Comparison of ENCODE assay signal across 3 cellular contexts in the genomic region with DNA sequence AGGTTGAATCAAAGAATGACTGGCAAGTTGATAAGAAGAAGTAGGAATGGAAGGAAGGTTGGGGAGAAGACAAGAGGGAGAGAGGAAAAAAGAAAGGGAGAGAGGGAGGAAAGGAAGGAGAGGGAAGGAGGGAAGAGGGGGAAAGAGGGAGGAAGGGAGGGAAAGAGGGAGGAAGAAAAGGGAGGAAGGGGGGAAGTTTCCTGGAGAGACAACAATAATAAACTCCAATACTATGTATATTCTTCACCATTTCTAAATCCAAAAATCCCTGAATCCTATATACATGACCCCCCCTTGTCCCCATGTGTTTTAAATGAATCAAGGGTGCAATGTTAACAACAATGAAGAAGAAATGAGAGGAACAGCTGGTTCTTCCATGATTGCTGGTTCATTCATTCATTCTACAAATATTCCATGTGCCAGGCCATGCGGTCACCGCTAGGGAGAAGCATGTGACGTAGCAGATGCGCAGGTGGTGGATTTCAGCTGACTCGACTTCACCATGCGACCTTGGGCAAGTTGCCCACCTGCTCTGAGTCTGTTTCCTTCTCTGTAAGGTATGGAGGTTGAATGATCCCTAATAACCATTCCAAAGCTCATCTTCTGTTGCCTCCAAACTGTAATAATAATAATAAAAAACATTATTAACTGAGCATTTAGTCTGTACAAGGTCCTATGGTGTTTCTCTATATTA.
TF ChIP-seq lines count a peak whose summit lies in the region.

No MANE protein-coding gene starts in this region.

TF ChIP-seq in GM23338, 12 proteins besides CTCF, POLR2A, EP300 and RAD21:
- TF ChIP-seq ZNF331 (CRISPR knock-in tag; IDR thresholded peaks at IDR 0.05; ENCODE audit: low read depth) (no peak), ZNF114 (CRISPR knock-in tag; IDR thresholded peaks at IDR 0.05) (no peak), POLR2AphosphoS5 (IDR thresholded peaks at IDR 0.05; ENCODE audit: low read depth) (no peak), NANOG (IDR thresholded peaks at IDR 0.05; ENCODE audit: borderline replicate concordance) (no peak)

TF ChIP-seq in HEK293, 187 proteins besides CTCF, POLR2A, EP300 and RAD21:
- 0 out of 2 replicates have a peak, but pooled peaks have one; percentile 27 for TF ChIP-seq ZNF366 (tag by site-specific recombination; conservative IDR thresholded peaks at IDR 0.05)
- no peak for TF ChIP-seq ZNF248 (tag by site-specific recombination; IDR thresholded peaks at IDR 0.05)

TF ChIP-seq in K562, 482 proteins besides CTCF, POLR2A, EP300 and RAD21:
- TF ChIP-seq SMARCE1 (IDR thresholded peaks at IDR 0.05) (no peak), NUFIP1 (IDR thresholded peaks at IDR 0.05; ENCODE audit: partially characterized antibody) (no peak), HNRNPL (IDR thresholded peaks at IDR 0.05; ENCODE audit: low read depth, low read length) (no peak), ZNF263 (CRISPR knock-in tag; IDR thresholded peaks at IDR 0.05; ENCODE audit: borderline replicate concordance) (no peak), TCF3 (CRISPR knock-in tag; IDR thresholded peaks at IDR 0.05) (no peak), RAD51 (IDR thresholded peaks at IDR 0.05; ENCODE audit: borderline replicate concordance, low read depth) (no peak), PCBP2 (IDR thresholded peaks at IDR 0.05; ENCODE audit: low read depth, low read length, poor library complexity, severe bottlenecking) (peak; percentile 92), THRB (CRISPR knock-in tag; conservative IDR thresholded peaks at IDR 0.05) (no peak), PHTF2 (CRISPR knock-in tag; IDR thresholded peaks at IDR 0.05) (no peak), NCOA4 (IDR thresholded peaks at IDR 0.05; ENCODE audit: partially characterized antibody) (no peak), L3MBTL2 (IDR thresholded peaks at IDR 0.05) (no peak), ZNF311 (CRISPR knock-in tag; IDR thresholded peaks at IDR 0.05) (no peak), ZNF134 (CRISPR knock-in tag; conservative IDR thresholded peaks at IDR 0.05) (no peak), HNRNPK (IDR thresholded peaks at IDR 0.05; ENCODE audit: low read depth, low read length, poor library complexity, severe bottlenecking) (peak; percentile 46), PHF20 (IDR thresholded peaks at IDR 0.05; ENCODE audit: partially characterized antibody) (no peak), NFXL1 (CRISPR knock-in tag; IDR thresholded peaks at IDR 0.05) (no peak), SP2 (IDR thresholded peaks at IDR 0.05; ENCODE audit: extremely low read depth, low read depth, low read length, poor library complexity, severe bottlenecking) (no peak), KLF10 (CRISPR knock-in tag; IDR thresholded peaks at IDR 0.05) (no peak), GATAD2A (IDR thresholded peaks at IDR 0.05) (no peak), TSC22D4 (tag; IDR thresholded peaks at IDR 0.05) (no peak), PTRF (tag; IDR thresholded peaks at IDR 0.05) (no peak), NFIX (CRISPR knock-in tag; IDR thresholded peaks at IDR 0.05; ENCODE audit: low read depth) (no peak), TRIM24 (IDR thresholded peaks at IDR 0.05) (no peak), ZNF512 (tag; IDR thresholded peaks at IDR 0.05) (0 out of 2 replicates have a peak, but pooled peaks have one; percentile 28), ARID3A (IDR thresholded peaks at IDR 0.05; ENCODE audit: borderline replicate concordance, low read depth, low read length) (no peak), ZNF24 (IDR thresholded peaks at IDR 0.05) (0 out of 2 replicates have a peak, but pooled peaks have one; percentile 43)
- TF ChIP-seq, protein P1, sequence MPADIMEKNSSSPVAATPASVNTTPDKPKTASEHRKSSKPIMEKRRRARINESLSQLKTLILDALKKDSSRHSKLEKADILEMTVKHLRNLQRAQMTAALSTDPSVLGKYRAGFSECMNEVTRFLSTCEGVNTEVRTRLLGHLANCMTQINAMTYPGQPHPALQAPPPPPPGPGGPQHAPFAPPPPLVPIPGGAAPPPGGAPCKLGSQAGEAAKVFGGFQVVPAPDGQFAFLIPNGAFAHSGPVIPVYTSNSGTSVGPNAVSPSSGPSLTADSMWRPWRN (IDR thresholded peaks at IDR 0.05; ENCODE audit: low read depth): no peak
- TF ChIP-seq, protein P2, sequence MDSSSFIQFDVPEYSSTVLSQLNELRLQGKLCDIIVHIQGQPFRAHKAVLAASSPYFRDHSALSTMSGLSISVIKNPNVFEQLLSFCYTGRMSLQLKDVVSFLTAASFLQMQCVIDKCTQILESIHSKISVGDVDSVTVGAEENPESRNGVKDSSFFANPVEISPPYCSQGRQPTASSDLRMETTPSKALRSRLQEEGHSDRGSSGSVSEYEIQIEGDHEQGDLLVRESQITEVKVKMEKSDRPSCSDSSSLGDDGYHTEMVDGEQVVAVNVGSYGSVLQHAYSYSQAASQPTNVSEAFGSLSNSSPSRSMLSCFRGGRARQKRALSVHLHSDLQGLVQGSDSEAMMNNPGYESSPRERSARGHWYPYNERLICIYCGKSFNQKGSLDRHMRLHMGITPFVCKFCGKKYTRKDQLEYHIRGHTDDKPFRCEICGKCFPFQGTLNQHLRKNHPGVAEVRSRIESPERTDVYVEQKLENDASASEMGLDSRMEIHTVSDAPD (CRISPR knock-in tag; IDR thresholded peaks at IDR 0.05): no peak
- TF ChIP-seq, protein P3, sequence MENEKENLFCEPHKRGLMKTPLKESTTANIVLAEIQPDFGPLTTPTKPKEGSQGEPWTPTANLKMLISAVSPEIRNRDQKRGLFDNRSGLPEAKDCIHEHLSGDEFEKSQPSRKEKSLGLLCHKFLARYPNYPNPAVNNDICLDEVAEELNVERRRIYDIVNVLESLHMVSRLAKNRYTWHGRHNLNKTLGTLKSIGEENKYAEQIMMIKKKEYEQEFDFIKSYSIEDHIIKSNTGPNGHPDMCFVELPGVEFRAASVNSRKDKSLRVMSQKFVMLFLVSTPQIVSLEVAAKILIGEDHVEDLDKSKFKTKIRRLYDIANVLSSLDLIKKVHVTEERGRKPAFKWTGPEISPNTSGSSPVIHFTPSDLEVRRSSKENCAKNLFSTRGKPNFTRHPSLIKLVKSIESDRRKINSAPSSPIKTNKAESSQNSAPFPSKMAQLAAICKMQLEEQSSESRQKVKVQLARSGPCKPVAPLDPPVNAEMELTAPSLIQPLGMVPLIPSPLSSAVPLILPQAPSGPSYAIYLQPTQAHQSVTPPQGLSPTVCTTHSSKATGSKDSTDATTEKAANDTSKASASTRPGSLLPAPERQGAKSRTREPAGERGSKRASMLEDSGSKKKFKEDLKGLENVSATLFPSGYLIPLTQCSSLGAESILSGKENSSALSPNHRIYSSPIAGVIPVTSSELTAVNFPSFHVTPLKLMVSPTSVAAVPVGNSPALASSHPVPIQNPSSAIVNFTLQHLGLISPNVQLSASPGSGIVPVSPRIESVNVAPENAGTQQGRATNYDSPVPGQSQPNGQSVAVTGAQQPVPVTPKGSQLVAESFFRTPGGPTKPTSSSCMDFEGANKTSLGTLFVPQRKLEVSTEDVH (IDR thresholded peaks at IDR 0.05; ENCODE audit: low read depth, partially characterized antibody): no peak
- TF ChIP-seq, protein P4, sequence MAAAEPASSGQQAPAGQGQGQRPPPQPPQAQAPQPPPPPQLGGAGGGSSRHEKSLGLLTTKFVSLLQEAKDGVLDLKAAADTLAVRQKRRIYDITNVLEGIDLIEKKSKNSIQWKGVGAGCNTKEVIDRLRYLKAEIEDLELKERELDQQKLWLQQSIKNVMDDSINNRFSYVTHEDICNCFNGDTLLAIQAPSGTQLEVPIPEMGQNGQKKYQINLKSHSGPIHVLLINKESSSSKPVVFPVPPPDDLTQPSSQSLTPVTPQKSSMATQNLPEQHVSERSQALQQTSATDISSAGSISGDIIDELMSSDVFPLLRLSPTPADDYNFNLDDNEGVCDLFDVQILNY (CRISPR knock-in tag; IDR thresholded peaks at IDR 0.05): no peak
